In genomic region chr17:59368218-59368857, GRCh38 we compare ENCODE assay signal across 10 cellular contexts. TPM values are rescaled to one million over a fixed set of nuclear protein-coding genes. Genes with fewer than 3 reads are reported as not detected.
DNase-seq lines count a peak whose midpoint lies in the region; FAIRE-seq and TF ChIP-seq lines count a peak whose summit lies in the region.
"Had no signal": no experiment of that assay in that cellular context is flagged by ENCODE, and none has a peak within 500 bp of the region (broad histone marks: within the 10 kb centered on the region; RNA-seq: fewer than 3 reads in every experiment).

No MANE protein-coding gene starts in this region.

- TF ChIP-seq EP300 in transverse colon (IDR thresholded peaks at IDR 0.05; ENCODE audit: low read depth): no peak

- WGBS in transverse colon (ENCODE audit: low coverage in 1 of 2), 2 donors: 27 to 70% methylated on average over 2 to 7 of the region's 7 CpGs
- WGBS in small intestine, 3 donors: 64 to 79% (median 69%) methylated on average over 7 of the region's 7 CpGs

- TF ChIP-seq CTCF in nephron (IDR thresholded peaks at IDR 0.05; ENCODE audit: unreplicated experiment in 3 of 3) (no peak), transverse colon (IDR thresholded peaks at IDR 0.05) (no peak)

- H3K27me3 ChIP-seq in duodenal mucosa (ENCODE audit: control insufficient read depth in 1 of 2, insufficient read depth in 2 of 2, low read length in 2 of 2) (no peaks in the 10 kb centered on the region), transverse colon (no peaks in the 10 kb centered on the region), small intestine (ENCODE audit: control insufficient read depth in 2 of 2, insufficient read depth in 2 of 2, low read length in 2 of 2) (no peaks in the 10 kb centered on the region)

- intact Hi-C loops in transverse colon (cut with DNase I; ENCODE audit: low total_unique reads): no loop called here

- peaks cover 86% of the 10 kb centered on the region for H3K4me1 Mint-ChIP-seq in activated naive CD4-positive, alpha-beta T cell treated with anti-CD3 and anti-CD28 coated beads, Interleukin-2, amount 50 U/mL, for 24 hours
- H3K4me1 Mint-ChIP-seq in nephron: peaks cover 80% of the 10 kb centered on the region

- H3K36me3 Mint-ChIP-seq in activated naive CD4-positive, alpha-beta T cell treated with anti-CD3 and anti-CD28 coated beads, Interleukin-2, amount 50 U/mL, for 24 hours: no peaks in the 10 kb centered on the region
- no peaks in the 10 kb centered on the region for H3K36me3 Mint-ChIP-seq in nephron (ENCODE audit: low read depth)

- no peak for TF ChIP-seq POLR2A in transverse colon (IDR thresholded peaks at IDR 0.05)

- H3K36me3 ChIP-seq in duodenal mucosa (ENCODE audit: control insufficient read depth in 1 of 2, insufficient read depth in 2 of 2, low read length in 2 of 2) (no peaks in the 10 kb centered on the region), transverse colon (no peaks in the 10 kb centered on the region), small intestine (ENCODE audit: control insufficient read depth in 2 of 2, insufficient read depth in 2 of 2, low read length in 2 of 2) (no peaks in the 10 kb centered on the region)

- no peak overlapping the region for H3K4me3 Mint-ChIP-seq in activated naive CD4-positive, alpha-beta T cell treated with anti-CD3 and anti-CD28 coated beads, Interleukin-2, amount 50 U/mL, for 24 hours
- H3K4me3 Mint-ChIP-seq in nephron: no peak overlapping the region

- peaks cover 73 to 83% of the 10 kb centered on the region in 2 donors for H3K4me1 ChIP-seq in duodenal mucosa (ENCODE audit: control insufficient read depth in 1 of 2, insufficient read depth in 2 of 2, low read length in 2 of 2)
- peaks cover 86 to 100% (median 87%) of the 10 kb centered on the region in 4 donors for H3K4me1 ChIP-seq in transverse colon
- peaks cover 38 to 60% of the 10 kb centered on the region in 2 donors for H3K4me1 ChIP-seq in small intestine (ENCODE audit: control insufficient read depth in 2 of 2, insufficient read depth in 1 of 2, low read depth in 1 of 2, low read length in 1 of 2)

- in situ Hi-C loops in transverse colon (cut with MboI; ENCODE audit: low pct_ligation_motif_present in 1 of 4, low pct_unique_long_range_greater_than_20kb in 1 of 4, low sequenced_read_pairs in 3 of 4): no loop called here

- FAIRE-seq in small intestine (lab: Jason Lieb, UNC): no peak

- no peaks in the 10 kb centered on the region for H3K9me3 Mint-ChIP-seq in activated naive CD4-positive, alpha-beta T cell treated with anti-CD3 and anti-CD28 coated beads, Interleukin-2, amount 50 U/mL, for 24 hours
- no peaks in the 10 kb centered on the region for H3K9me3 Mint-ChIP-seq in nephron

- H3K27ac ChIP-seq in duodenal mucosa (ENCODE audit: low read depth, low read length): peak overlapping the region; percentile 26
- H3K27ac ChIP-seq in transverse colon: peak overlapping the region; percentile 83 to 93 (median 88)
- H3K27ac ChIP-seq in small intestine (ENCODE audit: low read depth in 1 of 2, low read length in 1 of 2): peak overlapping the region in 1 of 2 donors; percentile 40
- H3K27ac ChIP-seq: RWPE1 had no signal

- H3K9me3 ChIP-seq in duodenal mucosa (ENCODE audit: control insufficient read depth in 1 of 2, low read length in 2 of 2) (no peaks in the 10 kb centered on the region), transverse colon (no peaks in the 10 kb centered on the region), small intestine (ENCODE audit: control insufficient read depth, low read depth) (no peaks in the 10 kb centered on the region)

- H3K4me3 ChIP-seq in duodenal mucosa (ENCODE audit: low read depth in 1 of 2, low read length in 2 of 2): no peak overlapping the region
- no peak overlapping the region for H3K4me3 ChIP-seq in transverse colon
- no peak overlapping the region for H3K4me3 ChIP-seq in small intestine (ENCODE audit: low read depth in 1 of 2, low read length in 2 of 2)

- H3K27ac Mint-ChIP-seq in activated naive CD4-positive, alpha-beta T cell treated with anti-CD3 and anti-CD28 coated beads, Interleukin-2, amount 50 U/mL, for 24 hours: peak overlapping the region; percentile 0
- H3K27ac Mint-ChIP-seq in nephron: peak overlapping the region; percentile 67 to 79 (median 71)

- H3K27me3 Mint-ChIP-seq in activated naive CD4-positive, alpha-beta T cell treated with anti-CD3 and anti-CD28 coated beads, Interleukin-2, amount 50 U/mL, for 24 hours: no peaks in the 10 kb centered on the region
- H3K27me3 Mint-ChIP-seq in nephron (ENCODE audit: low read depth): no peaks in the 10 kb centered on the region

- DNase-seq in activated naive CD4-positive, alpha-beta T cell treated with anti-CD3 and anti-CD28 coated beads, Interleukin-2, amount 50 U/mL, for 16 hours: no peak
- DNase-seq in transverse colon (no peak), small intestine (no peak), cortex of kidney (lab: John Stamatoyannopoulos, UW) (no peak), amniotic stem cell (lab: John Stamatoyannopoulos, UW) (no peak)
- DNase-seq: NCI-H2171 treated with DMSO at 0.1 percent for 48 hours had no signal

- no peak overlapping the region for H3K9ac ChIP-seq in duodenal mucosa (ENCODE audit: low read depth in 1 of 2, low read length in 2 of 2)

RNA-seq across cellular contexts. Expression of gene YPEL2, which starts 36.9 kb away (rescaled TPM):
- total RNA-seq in transverse colon: 10 to 100 TPM; 24.7 to 45.0 (median 32.8) TPM
- 1 to 10 TPM; 4.9 to 8.0 (median 7.6) TPM for polyA plus RNA-seq in small intestine
